In the genomic region with DNA sequence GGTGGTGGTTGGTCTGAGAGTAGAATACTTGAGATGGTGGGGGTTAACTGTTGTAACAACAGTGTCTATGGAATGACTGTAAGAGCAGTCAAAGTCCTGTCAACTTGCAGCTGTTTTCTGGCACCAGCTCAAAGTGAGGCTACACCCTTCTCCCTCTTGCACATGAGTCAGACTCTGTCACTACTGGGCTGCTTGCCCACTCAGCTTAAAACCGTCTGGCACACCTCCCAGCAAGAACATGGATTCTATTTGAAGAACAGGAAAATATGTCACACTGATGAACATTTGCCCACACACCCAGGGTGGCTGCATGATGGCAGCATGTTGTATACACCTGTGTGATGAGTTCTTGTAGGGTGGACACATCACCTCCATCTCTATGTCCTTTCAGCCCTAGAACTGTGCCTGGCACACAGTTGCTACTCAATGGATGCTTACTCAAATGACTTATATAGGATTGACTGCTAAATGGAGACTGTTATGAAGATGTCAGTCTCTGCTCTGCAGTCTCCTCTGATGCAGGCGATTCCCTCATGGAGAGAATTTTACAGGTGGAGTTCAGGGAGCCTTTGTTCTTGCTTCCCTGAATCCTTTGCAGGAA, we compare ENCODE assay signal across 8 cellular contexts. TPM values are rescaled to one million over a fixed set of nuclear protein-coding genes. Genes with fewer than 3 reads are reported as not detected.
DNase-seq lines count a peak whose midpoint lies in the region; ATAC-seq and TF ChIP-seq lines count a peak whose summit lies in the region.

No MANE protein-coding gene starts in this region.

- H3K4me2 ChIP-seq in PC-3 (ENCODE audit: low read length) (peak overlapping the region; percentile 9; the same call in 1 of the 2 replicates), neuronal stem cell (ENCODE audit: insufficient read depth, low read length, poor library complexity, severe bottlenecking) (no peak overlapping the region)

- H3K9me3 ChIP-seq in PC-3 (ENCODE audit: low read length) (no peaks in the 10 kb centered on the region), esophagus (ENCODE audit: control insufficient read depth in 2 of 2, insufficient read depth in 1 of 2, low read depth in 1 of 2, low read length in 1 of 2) (no peaks in the 10 kb centered on the region), ovary (no peaks in the 10 kb centered on the region), neuronal stem cell (replicated peaks in 1 of 2; ENCODE audit: control insufficient read depth in 2 of 2, insufficient read depth in 1 of 2, low read depth in 1 of 2, low read length in 2 of 2) (peaks cover 0 to 2% of the 10 kb centered on the region in 2 donors)

- POLR2A ChIA-PET in PC-3 (lab: Charles Lee; ENCODE audit: unreplicated experiment), result no interaction called here

- H3K27me3 Mint-ChIP-seq in activated T-cell treated with anti-CD3 and anti-CD28 coated beads, Interleukin-2, amount 50 U/mL, for 4 hours (ENCODE audit: low read depth), result peaks cover 18% of the 10 kb centered on the region
- H3K27me3 Mint-ChIP-seq in activated T-cell treated with anti-CD3 and anti-CD28 coated beads, Interleukin-2, amount 50 U/mL, for 24 hours, result peaks cover 47% of the 10 kb centered on the region

- no peak overlapping the region for H3K4me3 Mint-ChIP-seq in activated T-cell treated with anti-CD3 and anti-CD28 coated beads, Interleukin-2, amount 50 U/mL, for 4 hours
- no peak overlapping the region for H3K4me3 Mint-ChIP-seq in activated T-cell treated with anti-CD3 and anti-CD28 coated beads, Interleukin-2, amount 50 U/mL, for 24 hours

- H3K27ac Mint-ChIP-seq in activated T-cell treated with anti-CD3 and anti-CD28 coated beads, Interleukin-2, amount 50 U/mL, for 24 hours, result no peak overlapping the region

- no peak for DNase-seq in activated T-cell treated with anti-CD3 and anti-CD28 coated beads, Interleukin-2, amount 50 U/mL, for 4 hours
- DNase-seq in activated T-cell treated with anti-CD3 and anti-CD28 coated beads, Interleukin-2, amount 50 U/mL, for 24 hours, result no peak
- DNase-seq in PC-3 (peak; percentile 93), ovary (peak in 4 of 5 donors; percentile 44 to 58 (median 53)), neuronal stem cell (ENCODE audit: low spot score) (no peak)

- H4K8ac ChIP-seq in neuronal stem cell (ENCODE audit: low read depth, low read length), result no peak overlapping the region

- H3K79me2 ChIP-seq in PC-3 (ENCODE audit: low read length), result no peaks in the 10 kb centered on the region

- 27% methylated on average over 2 of the region's 2 CpGs for WGBS in esophagus, 2 donors
- 41 to 50% (median 43%) methylated on average over 2 of the region's 2 CpGs for WGBS in ovary, 3 donors
- no CpG with 5 or more reads among the region's 2 CpGs for WGBS in neuronal stem cell (ENCODE audit: extremely low coverage in 2 of 2, insufficient read length in 2 of 2, insufficient replicate concordance in 1 of 2), 2 donors

- H3K9me2 ChIP-seq in PC-3 (replicated peaks; ENCODE audit: low read length), result no peaks in the 10 kb centered on the region

- H4K20me1 ChIP-seq in PC-3 (ENCODE audit: low read length), result no peaks in the 10 kb centered on the region

- H3K4me1 ChIP-seq in PC-3 (ENCODE audit: insufficient read depth, low read length) (peaks cover 27% of the 10 kb centered on the region), esophagus (ENCODE audit: control insufficient read depth in 2 of 2, insufficient read depth in 2 of 2, low read length in 1 of 2) (peaks cover 2 to 14% of the 10 kb centered on the region in 2 donors), ovary (ENCODE audit: insufficient read depth) (peaks cover 3% of the 10 kb centered on the region), neuronal stem cell (ENCODE audit: control insufficient read depth in 2 of 2, insufficient read depth in 1 of 2, low read depth in 1 of 2, low read length in 2 of 2) (no peaks in the 10 kb centered on the region)

- peaks cover 31% of the 10 kb centered on the region for H3K4me1 Mint-ChIP-seq in activated T-cell treated with anti-CD3 and anti-CD28 coated beads, Interleukin-2, amount 50 U/mL, for 4 hours (ENCODE audit: low read depth)
- H3K4me1 Mint-ChIP-seq in activated T-cell treated with anti-CD3 and anti-CD28 coated beads, Interleukin-2, amount 50 U/mL, for 24 hours (ENCODE audit: low read depth), result peaks cover 34% of the 10 kb centered on the region

- no peak overlapping the region for H3K4ac ChIP-seq in neuronal stem cell (ENCODE audit: low read length)

- peaks cover 4% of the 10 kb centered on the region for H3K9me3 Mint-ChIP-seq in activated T-cell treated with anti-CD3 and anti-CD28 coated beads, Interleukin-2, amount 50 U/mL, for 4 hours
- H3K9me3 Mint-ChIP-seq in activated T-cell treated with anti-CD3 and anti-CD28 coated beads, Interleukin-2, amount 50 U/mL, for 24 hours, result peaks cover 7% of the 10 kb centered on the region

- no peak overlapping the region for H3K23ac ChIP-seq in neuronal stem cell (ENCODE audit: low read depth, low read length, poor library complexity)

- no peak overlapping the region for H2BK12ac ChIP-seq in neuronal stem cell (ENCODE audit: low read length)

- H3K27ac ChIP-seq in PC-3 (ENCODE audit: low read length) (peak overlapping the region; percentile 51), esophagus (ENCODE audit: low read depth in 2 of 2, low read length in 1 of 2) (peak overlapping the region; percentile 60 to 82), ovary (no peak overlapping the region), neuronal stem cell (replicated peaks; ENCODE audit: low read length) (no peak overlapping the region)

- intact Hi-C loops in PC-3 (cut with micrococcal nuclease) (no loop called here), ovary (cut with DNase I) (no loop called here)

- no peak overlapping the region for H4K91ac ChIP-seq in neuronal stem cell (ENCODE audit: low read depth, low read length, poor library complexity)

- H2AK5ac ChIP-seq in neuronal stem cell (ENCODE audit: low read depth, low read length), result no peak overlapping the region

- H3F3A ChIP-seq in PC-3 (ENCODE audit: low read length, unreplicated experiment), result no peaks in the 10 kb centered on the region

- no peak for TF ChIP-seq CTCF in PC-3 (conservative IDR thresholded peaks at IDR 0.05; ENCODE audit: low read depth, low read length)
- TF ChIP-seq CTCF in ovary (IDR thresholded peaks at IDR 0.05), result no peak

- no peak for TF ChIP-seq EP300 in ovary (IDR thresholded peaks at IDR 0.05)

- H3K27me3 ChIP-seq in PC-3 (ENCODE audit: low read length) (no peaks in the 10 kb centered on the region), esophagus (ENCODE audit: control insufficient read depth in 1 of 2, insufficient read depth in 2 of 2, low read length in 2 of 2) (no peaks in the 10 kb centered on the region), ovary (no peaks in the 10 kb centered on the region), neuronal stem cell (ENCODE audit: control insufficient read depth in 3 of 3, insufficient read depth in 3 of 3, low read depth in 1 of 3, low read length in 3 of 3) (no peaks in the 10 kb centered on the region)

- no peak overlapping the region for H2BK120ac ChIP-seq in neuronal stem cell (ENCODE audit: low read depth, low read length)

- H3K36me3 Mint-ChIP-seq in activated T-cell treated with anti-CD3 and anti-CD28 coated beads, Interleukin-2, amount 50 U/mL, for 4 hours (ENCODE audit: insufficient read depth), result no peaks in the 10 kb centered on the region
- H3K36me3 Mint-ChIP-seq in activated T-cell treated with anti-CD3 and anti-CD28 coated beads, Interleukin-2, amount 50 U/mL, for 24 hours (ENCODE audit: low read depth), result no peaks in the 10 kb centered on the region

- no peak overlapping the region for H2BK15ac ChIP-seq in neuronal stem cell (ENCODE audit: low read length)

- no peak overlapping the region for H3K9ac ChIP-seq in PC-3 (ENCODE audit: low read length)
- no peak overlapping the region for H3K9ac ChIP-seq in neuronal stem cell (ENCODE audit: low read depth, low read length, poor library complexity)

- H2BK5ac ChIP-seq in neuronal stem cell (ENCODE audit: low read length), result no peak overlapping the region

- H3K36me3 ChIP-seq in PC-3 (ENCODE audit: low read depth, low read length), result no peaks in the 10 kb centered on the region
- no peaks in the 10 kb centered on the region for H3K36me3 ChIP-seq in esophagus (ENCODE audit: control insufficient read depth in 2 of 2, insufficient read depth in 2 of 2, low read length in 1 of 2)
- no peaks in the 10 kb centered on the region for H3K36me3 ChIP-seq in ovary
- H3K36me3 ChIP-seq in neuronal stem cell (replicated peaks in 1 of 2; ENCODE audit: control insufficient read depth in 2 of 2, insufficient read depth in 2 of 2, low read length in 2 of 2), result no peaks in the 10 kb centered on the region

- no peak for TF ChIP-seq POLR2A in ovary (IDR thresholded peaks at IDR 0.05)

- H3K18ac ChIP-seq in neuronal stem cell (ENCODE audit: low read length), result no peak overlapping the region

- H2AFZ ChIP-seq in PC-3 (ENCODE audit: low read length), result no peak overlapping the region
- no peak overlapping the region for H2AFZ ChIP-seq in neuronal stem cell (ENCODE audit: low read length)

- CTCF ChIA-PET in PC-3 (lab: Charles Lee), result no interaction called here

- no peak overlapping the region for H3K14ac ChIP-seq in neuronal stem cell (ENCODE audit: low read length)

- no peaks in the 10 kb centered on the region for H3K79me1 ChIP-seq in neuronal stem cell (ENCODE audit: low read depth, low read length)

- BruUV-seq in PC-3 (replicated peaks; lab: Mats Ljungman, UMichigan), result no TSS peak

- peak; percentile 63 to 68 for ATAC-seq in activated T-cell treated with anti-CD3 and anti-CD28 coated beads, Interleukin-2, amount 50 U/mL, for 4 hours
- ATAC-seq in PC-3, result peak; percentile 70
- no peak for ATAC-seq in HG03378 (IDR thresholded peaks at IDR 0.05; ENCODE audit: unreplicated experiment)
- ATAC-seq in HG03354 (IDR thresholded peaks at IDR 0.05; ENCODE audit: poor library complexity, severe bottlenecking, unreplicated experiment), result no peak

- no peak overlapping the region for H3K4me3 ChIP-seq in PC-3 (ENCODE audit: low read length)
- no peak overlapping the region for H3K4me3 ChIP-seq in esophagus (ENCODE audit: low read depth in 1 of 2, low read length in 2 of 2)
- H3K4me3 ChIP-seq in ovary, result no peak overlapping the region
- no peak overlapping the region for H3K4me3 ChIP-seq in neuronal stem cell (ENCODE audit: low read length in 2 of 2)

RNA-seq across cellular contexts. Expression of gene SERPINA6, which starts 19.3 kb away (rescaled TPM):
- total RNA-seq in activated T-cell treated with anti-CD3 and anti-CD28 coated beads, Interleukin-2, amount 50 U/mL, for 4 hours, result not detected
- total RNA-seq in PC-3 (2014; rRNA removed), result not detected in 2 replicates
- polyA plus RNA-seq in esophagus, result under 1 TPM in 1 of 2 donors, not detected in 1; 0.04 TPM
- total RNA-seq in ovary, result 10 to 100 TPM in 1 of 7 donors, under 1 TPM in 2, not detected in 4; 0.35 to 15.4 (median 0.56) TPM
- polyA plus RNA-seq in ovary, result under 1 TPM; 0.18 to 0.68 TPM
- not detected for polyA plus RNA-seq in neuronal stem cell (2013, experiment 1 of 2)
- not detected for polyA plus RNA-seq in neuronal stem cell (2013, experiment 2 of 2)

RNA-seq across cellular contexts. Expression of gene SERPINA2, which starts 24.1 kb away (rescaled TPM):
- total RNA-seq in activated T-cell treated with anti-CD3 and anti-CD28 coated beads, Interleukin-2, amount 50 U/mL, for 4 hours, result not detected
- total RNA-seq in PC-3 (2014; rRNA removed), result not detected in 2 replicates
- polyA plus RNA-seq in esophagus, result not detected
- total RNA-seq in ovary, result not detected
- polyA plus RNA-seq in ovary, result not detected
- not detected for polyA plus RNA-seq in neuronal stem cell (2013, experiment 1 of 2)
- not detected for polyA plus RNA-seq in neuronal stem cell (2013, experiment 2 of 2)

RNA-seq across cellular contexts. Expression of gene SERPINA1, which starts 46.0 kb away (rescaled TPM):
- total RNA-seq in activated T-cell treated with anti-CD3 and anti-CD28 coated beads, Interleukin-2, amount 50 U/mL, for 4 hours, result 1 to 10 TPM; 4.8 to 5.3 (median 4.9) TPM
- total RNA-seq in PC-3 (2014; rRNA removed) (5.4 and 10.5 TPM in 2 replicates), ovary (10 to 100 TPM in 3 of 7 donors, 1 to 10 TPM in 4; 1.2 to 23.9 (median 9.9) TPM)
- polyA plus RNA-seq in esophagus (1 to 10 TPM; 1.5 to 2.2 TPM), ovary (10 to 100 TPM in 1 of 2 donors, 1 to 10 TPM in 1; 1.9 to 25.7 TPM)
- not detected for polyA plus RNA-seq in neuronal stem cell (2013, experiment 1 of 2)
- polyA plus RNA-seq in neuronal stem cell (2013, experiment 2 of 2), result 0.03 TPM

RNA-seq across cellular contexts. Expression of gene SERPINA10, which starts 49.4 kb away (rescaled TPM):
- not detected for total RNA-seq in activated T-cell treated with anti-CD3 and anti-CD28 coated beads, Interleukin-2, amount 50 U/mL, for 4 hours
- total RNA-seq in PC-3 (2014; rRNA removed), result not detected in 2 replicates
- polyA plus RNA-seq in esophagus, result not detected
- under 1 TPM in 1 of 7 donors, not detected in 6; 0.05 TPM for total RNA-seq in ovary
- polyA plus RNA-seq in ovary, result not detected
- polyA plus RNA-seq in neuronal stem cell (2013, experiment 1 of 2), result not detected
- not detected for polyA plus RNA-seq in neuronal stem cell (2013, experiment 2 of 2)

Comparison
In these comparisons a context has a peak if more than half of its experiments do, and no peak if none do; other contexts are left out.
1. ATAC-seq: peak in activated T-cell treated with anti-CD3 and anti-CD28 coated beads, Interleukin-2, amount 50 U/mL, for 4 hours (2 of 2) and PC-3 (single experiment); none in HG03378 (single experiment) and HG03354 (single experiment).
2. DNase-seq: peak in PC-3 (single experiment) and ovary (4 of 5); none in activated T-cell treated with anti-CD3 and anti-CD28 coated beads, Interleukin-2, amount 50 U/mL, for 4 hours (single experiment), activated T-cell treated with anti-CD3 and anti-CD28 coated beads, Interleukin-2, amount 50 U/mL, for 24 hours (single experiment) and neuronal stem cell (single experiment).
3. H3K27ac ChIP-seq: peak in PC-3 (single experiment) and esophagus (2 of 2); none in ovary (0 of 2) and neuronal stem cell (single experiment).